14 cellular contexts compared by ENCODE assay signal in the genomic region with DNA sequence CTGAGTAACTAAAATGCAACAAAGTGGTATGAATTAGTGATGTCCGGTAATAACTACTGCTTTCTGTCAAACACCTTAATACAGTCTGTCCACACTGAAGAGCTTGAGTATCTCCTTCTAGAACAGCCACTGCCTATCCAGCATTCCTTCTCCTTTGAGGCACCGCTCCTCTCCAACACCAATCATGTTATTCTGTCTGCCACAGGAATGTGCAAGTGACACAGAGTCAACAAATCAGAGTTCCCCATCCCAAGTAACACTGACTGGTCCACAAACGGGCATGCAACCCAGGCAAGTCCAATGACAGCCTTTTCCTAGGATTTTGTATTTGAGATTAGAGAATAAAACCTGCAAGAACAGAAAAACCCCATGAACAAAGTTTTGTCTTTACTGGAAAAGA. TPM values are rescaled to one million over a fixed set of nuclear protein-coding genes. Genes with fewer than 3 reads are reported as not detected.
DNase-seq lines count a peak whose midpoint lies in the region; ATAC-seq, FAIRE-seq and TF ChIP-seq lines count a peak whose summit lies in the region.
"Had no signal": no experiment of that assay in that cellular context is flagged by ENCODE, and none has a peak within 500 bp of the region (broad histone marks: within the 10 kb centered on the region; RNA-seq: fewer than 3 reads in every experiment).

No MANE protein-coding gene starts in this region.

- H3K4me3 ChIP-seq in astrocyte (ENCODE audit: insufficient read depth, low read depth, low read length): no peak overlapping the region
- no peak overlapping the region for H3K4me3 ChIP-seq in MM.1S (ENCODE audit: low read length)
- H3K4me3 ChIP-seq: BLaER1, mucosa of descending colon, PC-9, smooth muscle cell had no signal

- peaks cover 79% of the 10 kb centered on the region for H3K79me2 ChIP-seq in astrocyte (ENCODE audit: insufficient read depth, low read length)
- peaks cover 79% of the 10 kb centered on the region for H3K79me2 ChIP-seq in MM.1S (ENCODE audit: low read length)

- no peaks in the 10 kb centered on the region for H3K36me3 ChIP-seq in astrocyte (ENCODE audit: insufficient read depth, low read length)
- no peaks in the 10 kb centered on the region for H3K36me3 ChIP-seq in MM.1S (replicated peaks; ENCODE audit: insufficient read depth, low read length)

- no peaks in the 10 kb centered on the region for H3K9me3 ChIP-seq in astrocyte (ENCODE audit: insufficient read depth, low read depth, low read length)
- H3K9me3 ChIP-seq in MM.1S (replicated peaks; ENCODE audit: insufficient read depth, low read length): no peaks in the 10 kb centered on the region
- H3K9me3 ChIP-seq: mucosa of descending colon had no signal

- H3K36me3 Mint-ChIP-seq in astrocyte (ENCODE audit: low read depth, unreplicated experiment): no peaks in the 10 kb centered on the region

- peaks cover 3% of the 10 kb centered on the region; the same call in 1 of the 2 replicates for H3F3A ChIP-seq in MM.1S (ENCODE audit: insufficient read depth, low read length)

- in situ Hi-C loops in ACHN (cut with HindIII; ENCODE audit: low pct_ligation_motif_present, low pct_unique_long_range_greater_than_20kb, low sequenced_read_pairs): no loop called here

- no peaks in the 10 kb centered on the region for H3K9me3 Mint-ChIP-seq in astrocyte (ENCODE audit: unreplicated experiment)

- H4K20me1 ChIP-seq in astrocyte (ENCODE audit: insufficient read depth, low read length) (peaks cover 33% of the 10 kb centered on the region), MM.1S (ENCODE audit: insufficient read depth, low read length) (0 out of 2 replicates have a peak, but pooled peaks cover 6% of the 10 kb centered on the region)

- no peaks in the 10 kb centered on the region for H3K27me3 Mint-ChIP-seq in astrocyte (ENCODE audit: low read depth, unreplicated experiment)

- H3K4me2 ChIP-seq in astrocyte (ENCODE audit: low read length) (no peak overlapping the region), MM.1S (ENCODE audit: low read depth, low read length) (no peak overlapping the region)
- H3K4me2 ChIP-seq: BLaER1, PC-9, smooth muscle cell had no signal

- H3K9ac ChIP-seq in astrocyte (ENCODE audit: low read length): no peak overlapping the region
- H3K9ac ChIP-seq in MM.1S (ENCODE audit: low read length): no peak overlapping the region
- H3K9ac ChIP-seq: BLaER1 had no signal

- DNase-seq in ACHN (peak; percentile 67), H54 (ENCODE audit: insufficient read length, low spot score) (no peak), astrocyte (ENCODE audit: low read depth) (peak; percentile 79), kidney tubule cell (ENCODE audit: low spot score) (peak; percentile 81), HPDE6-E6E7 (ENCODE audit: extremely low spot score) (no peak), MM.1S (no peak), NCI-H2227 treated with DMSO at 0.1 percent for 48 hours (lab: John Stamatoyannopoulos, UW) (no peak)
- DNase-seq: glutamatergic neuron, mucosa of descending colon, NCI-H1930 had no signal

- FAIRE-seq in H54 (lab: Jason Lieb, UNC) (peak; percentile 66), astrocyte (lab: Jason Lieb, UNC) (no peak)

- H2AFZ ChIP-seq in astrocyte (ENCODE audit: low read depth, low read length) (no peak overlapping the region), MM.1S (ENCODE audit: low read length) (no peak overlapping the region)
- H2AFZ ChIP-seq: PC-9 had no signal

- H3K4me1 ChIP-seq in astrocyte (ENCODE audit: insufficient read depth, low read length): peaks cover 10% of the 10 kb centered on the region
- H3K4me1 ChIP-seq in MM.1S (ENCODE audit: low read length): no peaks in the 10 kb centered on the region; the same call in 1 of the 2 replicates

- no peak for TF ChIP-seq POLR2A in H54 (IDR thresholded peaks at IDR 0.05; ENCODE audit: low read depth, low read length)

- no peak overlapping the region for H3K4me3 Mint-ChIP-seq in astrocyte (ENCODE audit: unreplicated experiment)

- H3K4me1 Mint-ChIP-seq in astrocyte (ENCODE audit: low read depth, unreplicated experiment): peaks cover 15% of the 10 kb centered on the region

- H3K27ac Mint-ChIP-seq in astrocyte (ENCODE audit: unreplicated experiment): no peak overlapping the region

- TF ChIP-seq CTCF in astrocyte (IDR thresholded peaks at IDR 0.05; ENCODE audit: insufficient read depth, low read depth, low read length) (no peak), MM.1S (IDR thresholded peaks at IDR 0.05; ENCODE audit: low read length) (no peak)

- H3K27me3 ChIP-seq in astrocyte (ENCODE audit: insufficient read depth, low read length): no peaks in the 10 kb centered on the region
- no peaks in the 10 kb centered on the region for H3K27me3 ChIP-seq in MM.1S (replicated peaks; ENCODE audit: insufficient read depth, low read length)
- H3K27me3 ChIP-seq: BLaER1 had no signal

- ATAC-seq in GM21619 (IDR thresholded peaks at IDR 0.05; ENCODE audit: unreplicated experiment): no peak
- ATAC-seq: mucosa of descending colon had no signal

- H3K27ac ChIP-seq in astrocyte (ENCODE audit: low read depth, low read length) (no peak overlapping the region), MM.1S (ENCODE audit: low read length) (no peak overlapping the region)
- H3K27ac ChIP-seq: BLaER1, PC-9 had no signal

- no peaks in the 10 kb centered on the region for H3K9me2 ChIP-seq in MM.1S (replicated peaks; ENCODE audit: insufficient read depth, low read length)

RNA-seq across cellular contexts. Expression of gene GXYLT1, which starts 3.8 kb away (rescaled TPM):
- total RNA-seq in astrocyte: 21.4 and 23.1 TPM in 2 replicates

Comparison
In these comparisons a context has a peak if more than half of its experiments do, and no peak if none do; other contexts are left out.
1. DNase-seq: peak in ACHN (single experiment), astrocyte (single experiment) and kidney tubule cell (single experiment); none in H54 (single experiment), HPDE6-E6E7 (single experiment), MM.1S (single experiment) and NCI-H2227 treated with DMSO at 0.1 percent for 48 hours (single experiment).